ENCODE assay signal across 8 cellular contexts in the genomic region with DNA sequence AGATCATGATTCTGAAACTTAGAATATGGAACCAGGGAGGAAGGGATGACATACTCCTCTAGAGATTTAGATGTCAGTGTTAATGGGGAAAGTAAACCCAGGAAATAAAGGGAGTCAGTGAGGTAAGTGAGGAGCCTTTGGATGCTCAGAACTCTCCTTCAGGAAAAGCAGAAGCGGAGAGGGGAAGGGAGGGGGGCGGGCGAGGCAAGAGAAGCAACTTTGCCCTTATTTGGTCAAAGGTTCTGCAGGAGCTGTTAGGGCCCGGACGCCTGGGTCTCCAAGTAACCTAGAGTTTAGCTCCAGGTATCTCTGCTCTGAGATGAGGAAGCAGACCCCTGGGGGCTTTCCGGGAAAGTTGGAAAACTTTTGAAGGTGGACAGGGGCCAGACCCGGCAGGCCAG. TPM values are rescaled to one million over a fixed set of nuclear protein-coding genes. Genes with fewer than 3 reads are reported as not detected.
DNase-seq lines count a peak whose midpoint lies in the region; TF ChIP-seq lines count a peak whose summit lies in the region.

No MANE protein-coding gene starts in this region.

- H3K36me3 ChIP-seq in ES-I3 (ENCODE audit: insufficient read depth, low read length) = peaks cover 9% of the 10 kb centered on the region
- peaks cover 14% of the 10 kb centered on the region for H3K36me3 ChIP-seq in colonic mucosa

- H3K9ac ChIP-seq in ES-I3 (ENCODE audit: low read depth, low read length) (peak overlapping the region; percentile 76), colonic mucosa (ENCODE audit: low read depth in 2 of 2, low read length in 2 of 2) (peak overlapping the region; percentile 41 to 99)

- intact Hi-C loops in colonic mucosa (cut with DNase I) = no loop called here

- H3K4me1 ChIP-seq in ES-I3 (ENCODE audit: insufficient read depth, low read length) = peaks cover 25% of the 10 kb centered on the region
- H3K4me1 ChIP-seq in colonic mucosa = peaks cover 12% of the 10 kb centered on the region

- no peaks in the 10 kb centered on the region for H3K9me3 Mint-ChIP-seq in nephron

- no peaks in the 10 kb centered on the region for H3K27me3 ChIP-seq in colonic mucosa

- H3K4me3 ChIP-seq in colonic mucosa = peak overlapping the region; percentile 89

- DNase-seq in NOMO-1 treated with DMSO at 0.1 percent for 48 hours (lab: John Stamatoyannopoulos, UW; ENCODE audit: unreplicated experiment) (peak; percentile 37), colonic mucosa (no peak), ureter (ENCODE audit: low spot score) (no peak), NCI-H524 treated with DMSO at 0.1 percent for 48 hours (lab: John Stamatoyannopoulos, UW) (no peak), cerebellar cortex (ENCODE audit: low spot score) (no peak)
- no peak for DNase-seq in effector CD4-positive, alpha-beta T cell

- peak overlapping the region; percentile 98 for H3K27ac ChIP-seq in colonic mucosa

- H3K4me1 Mint-ChIP-seq in nephron = peaks cover 47% of the 10 kb centered on the region

- peak overlapping the region; percentile 87 to 99 (median 89) for H3K27ac Mint-ChIP-seq in nephron

- peak overlapping the region; percentile 95 to 98 (median 96) for H3K4me3 Mint-ChIP-seq in nephron

- H3K36me3 Mint-ChIP-seq in nephron (ENCODE audit: low read depth) = peaks cover 43% of the 10 kb centered on the region

- H3K27me3 Mint-ChIP-seq in nephron (ENCODE audit: low read depth) = no peaks in the 10 kb centered on the region

- H3K9me3 ChIP-seq in ES-I3 (ENCODE audit: control insufficient read depth, insufficient read depth, low read length) (no peaks in the 10 kb centered on the region), colonic mucosa (no peaks in the 10 kb centered on the region)

- TF ChIP-seq CTCF in colonic mucosa (IDR thresholded peaks at IDR 0.05) (no peak), nephron (IDR thresholded peaks at IDR 0.05; ENCODE audit: unreplicated experiment in 3 of 3) (no peak)

RNA-seq across cellular contexts. Expression of gene PFN1, which starts 1.3 kb away (rescaled TPM):
- 1,000 to 10,000 TPM in 1 of 2 donors, 100 to 1,000 TPM in 1; 839 to 1,278 TPM for total RNA-seq in colonic mucosa
- 598 TPM for total RNA-seq in ureter

RNA-seq across cellular contexts. Expression of gene ENO3, which starts 3.9 kb away (rescaled TPM):
- total RNA-seq in colonic mucosa (10 to 100 TPM in 1 of 2 donors, 1 to 10 TPM in 1; 3.8 to 17.6 TPM), ureter (6.2 TPM)

RNA-seq across cellular contexts. Expression of gene RNF167, which starts 6.9 kb away (rescaled TPM):
- total RNA-seq in colonic mucosa = 100 to 1,000 TPM in 1 of 2 donors, 10 to 100 TPM in 1; 92.1 to 120 TPM
- 129 TPM for total RNA-seq in ureter

RNA-seq across cellular contexts. Expression of gene SLC25A11, which starts 7.2 kb away (rescaled TPM):
- 100 to 1,000 TPM in 1 of 2 donors, 10 to 100 TPM in 1; 73.1 to 116 TPM for total RNA-seq in colonic mucosa
- 62.0 TPM for total RNA-seq in ureter

RNA-seq across cellular contexts. Expression of gene GP1BA, which starts 14.9 kb away (rescaled TPM):
- not detected for total RNA-seq in colonic mucosa
- not detected for total RNA-seq in ureter
